Comparison of ENCODE assay signal across 1 cellular context in genomic region chr17:44219636-44220210, GRCh38.
TF ChIP-seq lines count a peak whose summit lies in the region.

UBTF (minus strand) TSS chr17:44219675; CDS start chr17:44218229, 1,446 bp downstream.

TF ChIP-seq in HepG2, 621 proteins besides CTCF, POLR2A, EP300 and RAD21 (continued from another document):
- peak; percentile 2; the same call in 1 of the 2 replicates for TF ChIP-seq ARID4A (CRISPR knock-in tag; IDR thresholded peaks at IDR 0.05; ENCODE audit: borderline replicate concordance)
- peak; percentile 24 for TF ChIP-seq YY1 (IDR thresholded peaks at IDR 0.05; ENCODE audit: insufficient read depth, insufficient replicate concordance, low read depth, low read length)
- TF ChIP-seq RBFOX2 (IDR thresholded peaks at IDR 0.05; ENCODE audit: low read depth, low read length), result peak; percentile 33; the same call in 1 of the 2 replicates
- 0 out of 2 replicates have a peak, but pooled peaks have one; percentile 41 for TF ChIP-seq ZNF878 (CRISPR knock-in tag; IDR thresholded peaks at IDR 0.05)
- no peak for TF ChIP-seq ZMAT3 (CRISPR knock-in tag; conservative IDR thresholded peaks at IDR 0.05)
- TF ChIP-seq ZNF740 (CRISPR knock-in tag; IDR thresholded peaks at IDR 0.05), result peak; percentile 58; the same call in 1 of the 2 replicates
- TF ChIP-seq ZNF570 (CRISPR knock-in tag; IDR thresholded peaks at IDR 0.05; ENCODE audit: borderline replicate concordance), result no peak
- peak; percentile 48; the same call in 1 of the 2 replicates for TF ChIP-seq ARNT2 (CRISPR knock-in tag; IDR thresholded peaks at IDR 0.05; ENCODE audit: low read depth)
- TF ChIP-seq XRCC5 (optimal IDR thresholded peaks at IDR 0.05; ENCODE audit: low read length), result no peak
- peak; percentile 34; the same call in 1 of the 2 replicates for TF ChIP-seq ZBTB25 (CRISPR knock-in tag; IDR thresholded peaks at IDR 0.05)
